Comparison of ENCODE assay signal across 29 cellular contexts in the genomic region with DNA sequence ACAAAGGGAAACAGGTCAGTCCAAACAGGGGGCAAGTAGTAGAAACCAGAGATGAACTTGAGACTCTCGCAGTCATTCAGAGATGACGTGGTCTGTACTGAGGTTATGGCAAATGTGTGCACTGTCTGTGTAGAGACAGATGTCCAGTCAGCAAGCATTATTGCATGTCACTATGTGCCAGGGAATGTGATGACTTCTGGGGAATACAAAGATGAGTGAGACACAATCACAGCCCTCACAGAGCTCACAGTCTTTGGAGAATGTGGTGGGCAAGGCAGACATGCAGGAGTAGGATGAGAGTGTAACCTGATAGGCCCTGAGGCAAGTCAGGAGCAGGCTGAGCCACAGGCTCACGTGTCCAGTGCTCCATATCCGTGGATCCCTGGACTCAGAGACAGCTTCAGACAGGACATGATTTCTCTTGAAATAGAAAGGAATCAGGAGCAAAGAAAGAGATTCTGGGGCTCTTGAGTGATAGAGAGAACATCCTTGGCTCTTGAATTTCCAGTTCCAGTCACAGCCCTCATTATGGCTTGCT.
A peak's percentile ranks its signal among the peaks of the same experiment; 100 is the strongest.
DNase-seq lines count a peak whose midpoint lies in the region; ATAC-seq and TF ChIP-seq lines count a peak whose summit lies in the region.
"Had no signal": no experiment of that assay in that cellular context is flagged by ENCODE, and none has a peak within 500 bp of the region (broad histone marks: within the 10 kb centered on the region; RNA-seq: fewer than 3 reads in every experiment).

No MANE protein-coding gene starts in this region.

- peak overlapping the region in 6 of 11 experiments; percentile 7 to 86 (median 36); a peak in 6 of 22 replicates for H3K27ac ChIP-seq in BLaER1 treated with 17β-estradiol and CSF1 and Interleukin-3, amounts not matched to agents 10 nM and 100 nM
- H3K27ac ChIP-seq in CD8-positive, alpha-beta memory T cell (ENCODE audit: low read depth, low read length) = peak overlapping the region; percentile 46
- H3K27ac ChIP-seq in gastroesophageal sphincter = no peak overlapping the region
- H3K27ac ChIP-seq: psoas muscle, sigmoid colon, SJSA1, upper lobe of right lung, VCaP had no signal

- H3K9ac ChIP-seq in BLaER1 treated with 17β-estradiol and CSF1 and Interleukin-3, amounts not matched to agents 10 nM and 100 nM = no peak overlapping the region

- no peaks in the 10 kb centered on the region for H4K20me1 ChIP-seq in BLaER1 treated with 17β-estradiol and CSF1 and Interleukin-3, amounts not matched to agents 10 nM and 100 nM

- POLR2A ChIA-PET in CD8-positive, alpha-beta memory T cell (lab: Charles Lee) = no interaction called here

- no peak overlapping the region for H3K27ac Mint-ChIP-seq in CD8-positive, alpha-beta memory T cell
- H3K27ac Mint-ChIP-seq: activated T-cell treated with anti-CD3 and anti-CD28 coated beads, Interleukin-2, amount 50 U/mL, for 24 hours; effector memory CD8-positive, alpha-beta T cell; H9; naive B cell had no signal

- no peaks in the 10 kb centered on the region for H3K9me3 Mint-ChIP-seq in CD8-positive, alpha-beta memory T cell
- H3K9me3 Mint-ChIP-seq: activated T-cell treated with anti-CD3 and anti-CD28 coated beads, Interleukin-2, amount 50 U/mL, for 24 hours; effector memory CD8-positive, alpha-beta T cell; H9; IgD-negative memory B cell; naive B cell had no signal

- no peak for ATAC-seq in gastroesophageal sphincter
- no peak for ATAC-seq in HG03159 (IDR thresholded peaks at IDR 0.05; ENCODE audit: unreplicated experiment)
- ATAC-seq: effector memory CD8-positive, alpha-beta T cell; heart right ventricle; psoas muscle; upper lobe of right lung had no signal

- no peaks in the 10 kb centered on the region for H3K27me3 ChIP-seq in BLaER1 treated with 17β-estradiol and CSF1 and Interleukin-3, amounts not matched to agents 10 nM and 100 nM
- no peaks in the 10 kb centered on the region for H3K27me3 ChIP-seq in CD8-positive, alpha-beta memory T cell (ENCODE audit: insufficient read depth, low read length, poor library complexity, severe bottlenecking)
- H3K27me3 ChIP-seq in gastroesophageal sphincter = peaks cover 17% of the 10 kb centered on the region
- H3K27me3 ChIP-seq: sigmoid colon, SJSA1, upper lobe of right lung had no signal

- WGBS in gastroesophageal sphincter (ENCODE audit: low coverage in 1 of 2), 2 donors = 77 to 81% methylated on average over 2 to 3 of the region's 4 CpGs

- no peak for TF ChIP-seq EP300 in gastroesophageal sphincter (IDR thresholded peaks at IDR 0.05)

- H3K4me3 Mint-ChIP-seq in CD8-positive, alpha-beta memory T cell = no peak overlapping the region
- H3K4me3 Mint-ChIP-seq: activated T-cell treated with anti-CD3 and anti-CD28 coated beads, Interleukin-2, amount 50 U/mL, for 24 hours; CD14-positive monocyte; effector memory CD8-positive, alpha-beta T cell; H9; IgD-negative memory B cell; naive B cell had no signal

- no peaks in the 10 kb centered on the region for H3K27me3 Mint-ChIP-seq in CD8-positive, alpha-beta memory T cell
- H3K27me3 Mint-ChIP-seq: activated T-cell treated with anti-CD3 and anti-CD28 coated beads, Interleukin-2, amount 50 U/mL, for 24 hours; effector memory CD8-positive, alpha-beta T cell had no signal

- no peak for TF ChIP-seq POLR2A in gastroesophageal sphincter (IDR thresholded peaks at IDR 0.05)

- H3K4me2 ChIP-seq in BLaER1 treated with 17β-estradiol and CSF1 and Interleukin-3, amounts not matched to agents 10 nM and 100 nM = no peak overlapping the region

- H3K4me1 ChIP-seq in BLaER1 treated with 17β-estradiol and CSF1 and Interleukin-3, amounts not matched to agents 10 nM and 100 nM = peaks cover 24 to 37% (median 29%) of the 10 kb centered on the region in 10 experiments
- peaks cover 63% of the 10 kb centered on the region for H3K4me1 ChIP-seq in CD8-positive, alpha-beta memory T cell (ENCODE audit: insufficient read depth, low read length)
- no peaks in the 10 kb centered on the region for H3K4me1 ChIP-seq in gastroesophageal sphincter
- H3K4me1 ChIP-seq: psoas muscle, sigmoid colon, SJSA1 had no signal

- CTCF ChIA-PET in CD8-positive, alpha-beta memory T cell (lab: Charles Lee) = interaction anchor here (1.2 to 5.2 kb wide), 4 partner anchors 14 to 135 kb away, joined by 4 to 69 read pairs (median 51); no protein-coding TSS in a partner anchor

- no peak for DNase-seq in CD8-positive, alpha-beta memory T cell
- DNase-seq in LHCN-M2 (ENCODE audit: low read depth) (peak; percentile 54), myocyte (ENCODE audit: low read depth) (peak; percentile 80), NCI-H2227 treated with DMSO at 0.1 percent for 48 hours (lab: John Stamatoyannopoulos, UW) (no peak)
- DNase-seq: activated CD4-positive, alpha-beta T cell treated with anti-CD3 and anti-CD28 coated beads for 48 hours; activated T-cell treated with anti-CD3 and anti-CD28 coated beads, Interleukin-2, amount 50 U/mL, for 24 hours; central memory CD4-positive, alpha-beta T cell; cortex of kidney; effector memory CD8-positive, alpha-beta T cell; H9; heart right ventricle; kidney; naive B cell; NCI-H2107; NCI-H446 treated with DMSO at 0.1 percent for 48 hours; NCI-H82; nucleus accumbens; psoas muscle; sigmoid colon; stimulated activated CD4-positive, alpha-beta T cell treated with anti-CD3 and anti-CD28 coated beads, Interleukin-4, amount 100 ng/mL, for 4 hours; T1000; upper lobe of right lung had no signal

- H3K4me3 ChIP-seq in BLaER1 treated with 17β-estradiol and CSF1 and Interleukin-3, amounts not matched to agents 10 nM and 100 nM = no peak overlapping the region
- H3K4me3 ChIP-seq in CD8-positive, alpha-beta memory T cell (ENCODE audit: low read length) = peak overlapping the region; percentile 55
- no peak overlapping the region for H3K4me3 ChIP-seq in gastroesophageal sphincter
- H3K4me3 ChIP-seq: psoas muscle, sigmoid colon, SJSA1, upper lobe of right lung had no signal

- H3K36me3 Mint-ChIP-seq in CD8-positive, alpha-beta memory T cell = peaks cover 0 to 5% (median 0%) of the 10 kb centered on the region in 3 donors
- H3K36me3 Mint-ChIP-seq: CD14-positive monocyte, IgD-negative memory B cell, naive B cell had no signal

- H3K9me3 ChIP-seq in BLaER1 treated with 17β-estradiol and CSF1 and Interleukin-3, amounts not matched to agents 10 nM and 100 nM (replicated peaks in 1 of 11) = no peaks in the 10 kb centered on the region
- H3K9me3 ChIP-seq in CD8-positive, alpha-beta memory T cell (ENCODE audit: low read length) = no peaks in the 10 kb centered on the region
- H3K9me3 ChIP-seq in gastroesophageal sphincter = no peaks in the 10 kb centered on the region
- H3K9me3 ChIP-seq: heart right ventricle, psoas muscle, sigmoid colon, SJSA1, upper lobe of right lung had no signal

- TF ChIP-seq CTCF in gastroesophageal sphincter (IDR thresholded peaks at IDR 0.05) = no peak

- no peaks in the 10 kb centered on the region for H3K36me3 ChIP-seq in BLaER1 treated with 17β-estradiol and CSF1 and Interleukin-3, amounts not matched to agents 10 nM and 100 nM
- no peaks in the 10 kb centered on the region for H3K36me3 ChIP-seq in CD8-positive, alpha-beta memory T cell (ENCODE audit: insufficient read depth, low read length)
- no peaks in the 10 kb centered on the region for H3K36me3 ChIP-seq in gastroesophageal sphincter
- H3K36me3 ChIP-seq: heart right ventricle, sigmoid colon, SJSA1, upper lobe of right lung had no signal

- peaks cover 6 to 33% (median 11%) of the 10 kb centered on the region in 3 donors for H3K4me1 Mint-ChIP-seq in CD8-positive, alpha-beta memory T cell
- H3K4me1 Mint-ChIP-seq: H9 had no signal

Comparison
In these comparisons a context has a peak if more than half of its experiments do, and no peak if none do; other contexts are left out.
1. H3K27ac ChIP-seq: peak in BLaER1 treated with 17β-estradiol and CSF1 and Interleukin-3, amounts not matched to agents 10 nM and 100 nM (6 of 11) and CD8-positive, alpha-beta memory T cell (single experiment); none in gastroesophageal sphincter (0 of 4).
2. DNase-seq: peak in LHCN-M2 (single experiment) and myocyte (single experiment); none in CD8-positive, alpha-beta memory T cell (0 of 5) and NCI-H2227 treated with DMSO at 0.1 percent for 48 hours (single experiment).